In the genomic region with DNA sequence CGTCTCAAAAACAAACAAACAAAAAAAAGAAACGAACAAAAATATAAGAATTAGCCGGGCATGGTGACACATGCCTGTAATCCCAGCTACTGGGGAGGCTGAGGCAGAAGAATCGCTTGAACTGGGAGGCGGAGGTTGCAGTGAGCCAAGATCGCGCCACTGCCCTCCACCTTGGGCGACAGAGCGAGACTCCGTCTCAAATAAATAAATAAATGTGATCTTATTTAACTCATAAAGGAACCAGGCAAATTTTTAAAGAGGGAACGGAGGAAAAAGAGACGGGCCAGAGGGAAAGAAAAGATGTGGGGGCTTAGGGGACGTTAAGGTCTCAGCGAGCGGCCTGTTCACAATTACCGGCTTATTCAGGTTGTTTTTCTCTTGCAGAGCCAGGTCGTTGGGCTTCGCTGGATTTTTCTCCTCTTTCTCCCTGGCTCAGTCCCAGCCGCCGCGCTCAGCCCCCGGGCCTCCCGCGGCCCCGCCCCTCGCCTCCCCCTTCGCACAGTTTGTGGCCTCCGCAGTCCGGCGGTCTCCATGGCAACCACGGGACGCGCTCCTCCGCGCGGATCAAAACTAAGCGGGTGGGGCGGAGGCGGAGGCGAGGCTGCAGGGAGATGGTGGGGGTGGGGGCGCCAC, we compare ENCODE assay signal across 8 cellular contexts. TPM values are rescaled to one million over a fixed set of nuclear protein-coding genes. Genes with fewer than 3 reads are reported as not detected.
DNase-seq lines count a peak whose midpoint lies in the region; FAIRE-seq and TF ChIP-seq lines count a peak whose summit lies in the region.

No MANE protein-coding gene starts in this region.

- H3K36me3 Mint-ChIP-seq in activated T-helper 2 cell treated with anti-CD3 and anti-CD28 coated beads, Interferon-gamma antibody, Interleukin-2, Interleukin-4, amounts not matched to agents 10 μg/mL and 5 μg/mL and 100 μg/mL, durations not matched to agents 14 hours and 24 hours and 36 hours (ENCODE audit: low read depth) = no peaks in the 10 kb centered on the region

- DNase-seq in AG08396 (ENCODE audit: low spot score) (peak; percentile 93), HCEC 1CT (peak; percentile 51), NCI-H774 (lab: John Stamatoyannopoulos, UW) (peak; percentile 68), cerebellar cortex (ENCODE audit: low spot score) (peak; percentile 73), kidney (peak; percentile 97), RKO (ENCODE audit: low spot score) (no peak)
- peak; percentile 45 for DNase-seq in stimulated activated CD8-positive, alpha-beta memory T cell treated with anti-CD3 and anti-CD28 coated beads, Interleukin-4, amount 100 ng/mL, for 24 hours (ENCODE audit: low read depth)
- no peak for DNase-seq in activated T-helper 2 cell treated with anti-CD3 and anti-CD28 coated beads, Interferon-gamma antibody, Interleukin-2, Interleukin-4, amounts not matched to agents 10 μg/mL and 5 μg/mL and 100 μg/mL, durations not matched to agents 14 hours and 24 hours and 36 hours (ENCODE audit: low spot score)

- H3K9me3 ChIP-seq in kidney (ENCODE audit: control insufficient read depth in 1 of 2, low read length in 2 of 2) = no peaks in the 10 kb centered on the region

- H3K27ac ChIP-seq in kidney (ENCODE audit: low read depth in 2 of 2, low read length in 2 of 2) = peak overlapping the region; percentile 51 to 80

- no peak for TF ChIP-seq CTCF in kidney (IDR thresholded peaks at IDR 0.05; ENCODE audit: borderline replicate concordance, extremely low read depth, insufficient read depth)

- H3K4me1 Mint-ChIP-seq in activated T-helper 2 cell treated with anti-CD3 and anti-CD28 coated beads, Interferon-gamma antibody, Interleukin-2, Interleukin-4, amounts not matched to agents 10 μg/mL and 5 μg/mL and 100 μg/mL, durations not matched to agents 14 hours and 24 hours and 36 hours (ENCODE audit: low read depth) = no peaks in the 10 kb centered on the region

- no peak overlapping the region for H3K27ac Mint-ChIP-seq in activated T-helper 2 cell treated with anti-CD3 and anti-CD28 coated beads, Interferon-gamma antibody, Interleukin-2, Interleukin-4, amounts not matched to agents 10 μg/mL and 5 μg/mL and 100 μg/mL, durations not matched to agents 14 hours and 24 hours and 36 hours

- peaks cover 0 to 8% of the 10 kb centered on the region in 2 donors for H3K4me1 ChIP-seq in kidney (ENCODE audit: control insufficient read depth in 1 of 2, insufficient read depth in 1 of 2, low read depth in 1 of 2, low read length in 2 of 2)

- H3K27me3 Mint-ChIP-seq in activated T-helper 2 cell treated with anti-CD3 and anti-CD28 coated beads, Interferon-gamma antibody, Interleukin-2, Interleukin-4, amounts not matched to agents 10 μg/mL and 5 μg/mL and 100 μg/mL, durations not matched to agents 14 hours and 24 hours and 36 hours (ENCODE audit: low read depth) = peaks cover 63% of the 10 kb centered on the region

- intact Hi-C loops in kidney (cut with DNase I) = no loop called here
- intact Hi-C loops in activated T-helper 2 cell treated with anti-CD3 and anti-CD28 coated beads, Interferon-gamma antibody, Interleukin-2, Interleukin-4, amounts not matched to agents 10 μg/mL and 5 μg/mL and 100 μg/mL, durations not matched to agents 14 hours and 24 hours and 36 hours (cut with micrococcal nuclease) = no loop called here

- no peak for FAIRE-seq in kidney (lab: Jason Lieb, UNC)

- H3K4me3 Mint-ChIP-seq in activated T-helper 2 cell treated with anti-CD3 and anti-CD28 coated beads, Interferon-gamma antibody, Interleukin-2, Interleukin-4, amounts not matched to agents 10 μg/mL and 5 μg/mL and 100 μg/mL, durations not matched to agents 14 hours and 24 hours and 36 hours (ENCODE audit: low read depth) = no peak overlapping the region

- H3K36me3 ChIP-seq in kidney (ENCODE audit: control insufficient read depth in 1 of 2, insufficient read depth in 2 of 2, low read length in 2 of 2) = no peaks in the 10 kb centered on the region

- H3K4me3 ChIP-seq in kidney (ENCODE audit: low read length in 2 of 2) = peak overlapping the region; percentile 34 to 43

- peak overlapping the region in 1 of 2 donors; percentile 40 for H3K9ac ChIP-seq in kidney (ENCODE audit: low read length in 2 of 2)

- no peaks in the 10 kb centered on the region for H3K9me3 Mint-ChIP-seq in activated T-helper 2 cell treated with anti-CD3 and anti-CD28 coated beads, Interferon-gamma antibody, Interleukin-2, Interleukin-4, amounts not matched to agents 10 μg/mL and 5 μg/mL and 100 μg/mL, durations not matched to agents 14 hours and 24 hours and 36 hours

RNA-seq across cellular contexts. Expression of gene CCDC8, which starts 2.8 kb away (rescaled TPM):
- total RNA-seq in kidney = 18.9 TPM
- polyA plus RNA-seq in kidney (ENCODE audit: insufficient read depth, low read depth, low replicate concordance) = 21.0 TPM
- not detected in 2 replicates for total RNA-seq in activated T-helper 2 cell treated with anti-CD3 and anti-CD28 coated beads, Interferon-gamma antibody, Interleukin-2, Interleukin-4, amounts not matched to agents 10 μg/mL and 5 μg/mL and 100 μg/mL, durations not matched to agents 14 hours and 24 hours and 36 hours

RNA-seq across cellular contexts. Expression of gene PNMA8C, which starts 12.5 kb away (rescaled TPM):
- 0.09 TPM for total RNA-seq in kidney
- polyA plus RNA-seq in kidney (ENCODE audit: insufficient read depth, low read depth, low replicate concordance) = 0.09 TPM
- not detected in 2 replicates for total RNA-seq in activated T-helper 2 cell treated with anti-CD3 and anti-CD28 coated beads, Interferon-gamma antibody, Interleukin-2, Interleukin-4, amounts not matched to agents 10 μg/mL and 5 μg/mL and 100 μg/mL, durations not matched to agents 14 hours and 24 hours and 36 hours

RNA-seq across cellular contexts. Expression of gene PNMA8A, which starts 55.2 kb away (rescaled TPM):
- total RNA-seq in kidney = 16.2 TPM
- 12.5 TPM for polyA plus RNA-seq in kidney (ENCODE audit: insufficient read depth, low read depth, low replicate concordance)
- not detected in 2 replicates for total RNA-seq in activated T-helper 2 cell treated with anti-CD3 and anti-CD28 coated beads, Interferon-gamma antibody, Interleukin-2, Interleukin-4, amounts not matched to agents 10 μg/mL and 5 μg/mL and 100 μg/mL, durations not matched to agents 14 hours and 24 hours and 36 hours

Comparison
In these comparisons a context has a peak if more than half of its experiments do, and no peak if none do; other contexts are left out.
1. DNase-seq: peak in AG08396 (single experiment), HCEC 1CT (single experiment), NCI-H774 (single experiment), cerebellar cortex (single experiment), kidney (single experiment) and stimulated activated CD8-positive, alpha-beta memory T cell treated with anti-CD3 and anti-CD28 coated beads, Interleukin-4, amount 100 ng/mL, for 24 hours (single experiment); none in activated T-helper 2 cell treated with anti-CD3 and anti-CD28 coated beads, Interferon-gamma antibody, Interleukin-2, Interleukin-4, amounts not matched to agents 10 μg/mL and 5 μg/mL and 100 μg/mL, durations not matched to agents 14 hours and 24 hours and 36 hours (single experiment) and RKO (single experiment).
2. RNA of gene CCDC8, which starts 2.8 kb away (total RNA-seq): 18.9 TPM in kidney (single experiment); not detected in activated T-helper 2 cell treated with anti-CD3 and anti-CD28 coated beads, Interferon-gamma antibody, Interleukin-2, Interleukin-4, amounts not matched to agents 10 μg/mL and 5 μg/mL and 100 μg/mL, durations not matched to agents 14 hours and 24 hours and 36 hours; every median in the first group is over 10 times any median in the second.
3. RNA of gene PNMA8A, which starts 55.2 kb away (total RNA-seq): 16.2 TPM in kidney (single experiment); not detected in activated T-helper 2 cell treated with anti-CD3 and anti-CD28 coated beads, Interferon-gamma antibody, Interleukin-2, Interleukin-4, amounts not matched to agents 10 μg/mL and 5 μg/mL and 100 μg/mL, durations not matched to agents 14 hours and 24 hours and 36 hours; every median in the first group is over 10 times any median in the second.